15 cellular contexts compared by ENCODE assay signal in genomic region chr5:92838253-92838652, GRCh38.
DNase-seq lines count a peak whose midpoint lies in the region; FAIRE-seq and TF ChIP-seq lines count a peak whose summit lies in the region.
"Had no signal": no experiment of that assay in that cellular context is flagged by ENCODE, and none has a peak within 500 bp of the region (broad histone marks: within the 10 kb centered on the region; RNA-seq: fewer than 3 reads in every experiment).

No MANE protein-coding gene starts in this region.

- H3K79me2 ChIP-seq in H9 (ENCODE audit: insufficient read depth, low read length) (no peaks in the 10 kb centered on the region), OCI-LY1 (ENCODE audit: insufficient read depth, low read length) (no peaks in the 10 kb centered on the region)

- H4K20me1 ChIP-seq in H9 (ENCODE audit: control insufficient read depth, insufficient read depth, insufficient read length) (no peaks in the 10 kb centered on the region), OCI-LY1 (ENCODE audit: insufficient read depth, low read length) (no peaks in the 10 kb centered on the region)

- H3F3A ChIP-seq in OCI-LY1 (ENCODE audit: insufficient read depth, low read length): no peaks in the 10 kb centered on the region

- H4K5ac ChIP-seq in H9 (ENCODE audit: insufficient read length, low read depth, low read length): no peak overlapping the region

- no peaks in the 10 kb centered on the region for H3K9me3 Mint-ChIP-seq in Calu3 (ENCODE audit: low read depth, unreplicated experiment)
- peaks cover 3 to 10% of the 10 kb centered on the region in 2 experiments; a peak in 3 of 5 replicates for H3K9me3 Mint-ChIP-seq in H9
- H3K9me3 Mint-ChIP-seq in glutamatergic neuron (ENCODE audit: unreplicated experiment): no peaks in the 10 kb centered on the region
- H3K9me3 Mint-ChIP-seq: activated naive CD4-positive, alpha-beta T cell treated with anti-CD3 and anti-CD28 coated beads, Interleukin-2, amount 50 U/mL, for 24 hours had no signal

- intact Hi-C loops in Calu3 (cut with micrococcal nuclease; ENCODE audit: unreplicated experiment) (loop anchor here (1.0 kb wide), 2 partner anchors 160 to 529 kb away; no protein-coding TSS in a partner anchor), kidney (cut with DNase I) (no loop called here)

- no peaks in the 10 kb centered on the region for H3K23me2 ChIP-seq in H9 (ENCODE audit: insufficient read length, low read depth, low read length, poor library complexity, severe bottlenecking)

- H2BK15ac ChIP-seq in H9 (ENCODE audit: low read depth, low read length): no peak overlapping the region

- H4K91ac ChIP-seq in H9 (ENCODE audit: insufficient read length, low read depth, low read length): no peak overlapping the region

- H3K4me1 Mint-ChIP-seq in Calu3 (ENCODE audit: low read depth, unreplicated experiment) (peaks cover 2% of the 10 kb centered on the region), H9 (peaks cover 0 to 2% of the 10 kb centered on the region in 2 experiments; a peak in 1 of 4 replicates), glutamatergic neuron (ENCODE audit: low read depth, unreplicated experiment) (peaks cover 2% of the 10 kb centered on the region)
- H3K4me1 Mint-ChIP-seq: activated CD4-positive, alpha-beta memory T cell treated with anti-CD3 and anti-CD28 coated beads, Interleukin-2, amount 10 ng/mL, durations not matched to agents 7 days and 5 days; activated naive CD4-positive, alpha-beta T cell treated with anti-CD3 and anti-CD28 coated beads, Interleukin-2, amount 50 U/mL, for 24 hours; CD4-positive, CD25-positive, alpha-beta regulatory T cell had no signal

- H3K4ac ChIP-seq in H9 (ENCODE audit: low read depth, low read length): no peak overlapping the region

- no peak overlapping the region for H3K23ac ChIP-seq in H9 (ENCODE audit: insufficient read length, low read depth, low read length)

- BruUV-seq in Calu3 (replicated peaks; lab: Mats Ljungman, UMichigan): no TSS peak

- H2AFZ ChIP-seq in H9 (ENCODE audit: low read length) (no peak overlapping the region), OCI-LY1 (ENCODE audit: low read length) (no peak overlapping the region)

- no peaks in the 10 kb centered on the region for H3K79me1 ChIP-seq in H9 (ENCODE audit: insufficient read depth, low read depth, low read length, poor library complexity, severe bottlenecking)

- H3K27me3 ChIP-seq in H9 (ENCODE audit: insufficient read depth, low read length) (no peaks in the 10 kb centered on the region), OCI-LY1 (ENCODE audit: insufficient read depth, low read length) (no peaks in the 10 kb centered on the region)
- H3K27me3 ChIP-seq: tibial nerve had no signal

- H3K4me2 ChIP-seq in H9 (ENCODE audit: insufficient read depth, insufficient read length, low read length) (no peak overlapping the region), OCI-LY1 (ENCODE audit: low read length) (no peak overlapping the region)

- no peaks in the 10 kb centered on the region for H3K36me3 ChIP-seq in OCI-LY1 (ENCODE audit: insufficient read depth, low read length)
- H3K36me3 ChIP-seq in kidney (ENCODE audit: control insufficient read depth in 1 of 2, insufficient read depth in 2 of 2, low read length in 2 of 2): no peaks in the 10 kb centered on the region
- H3K36me3 ChIP-seq: tibial nerve had no signal

- no peak overlapping the region for H3K14ac ChIP-seq in H9 (ENCODE audit: insufficient read depth, low read length)

- no peaks in the 10 kb centered on the region for H3K4me1 ChIP-seq in H9 (ENCODE audit: insufficient read depth, low read length)
- no peaks in the 10 kb centered on the region for H3K4me1 ChIP-seq in OCI-LY1 (ENCODE audit: insufficient read depth, low read length, severe bottlenecking)
- no peaks in the 10 kb centered on the region for H3K4me1 ChIP-seq in kidney (ENCODE audit: control insufficient read depth in 1 of 2, insufficient read depth in 1 of 2, low read depth in 1 of 2, low read length in 2 of 2)
- H3K4me1 ChIP-seq: tibial nerve had no signal

- no peak overlapping the region for H3K4me3 Mint-ChIP-seq in Calu3 (ENCODE audit: low read depth, unreplicated experiment)
- no peak overlapping the region for H3K4me3 Mint-ChIP-seq in H9
- H3K4me3 Mint-ChIP-seq in glutamatergic neuron (ENCODE audit: unreplicated experiment): no peak overlapping the region
- H3K4me3 Mint-ChIP-seq: activated CD4-positive, alpha-beta memory T cell treated with anti-CD3 and anti-CD28 coated beads, Interleukin-2, amount 10 ng/mL, durations not matched to agents 7 days and 5 days; activated naive CD4-positive, alpha-beta T cell treated with anti-CD3 and anti-CD28 coated beads, Interleukin-2, amount 50 U/mL, for 24 hours; CD4-positive, CD25-positive, alpha-beta regulatory T cell had no signal

- DNase-seq in Calu3 (peak; percentile 28), H9 (peak; percentile 30), foreskin fibroblast (no peak), NK-92 (lab: John Stamatoyannopoulos, UW; ENCODE audit: unreplicated experiment) (no peak), glutamatergic neuron (no peak), kidney (no peak), GM19240 (ENCODE audit: insufficient read length, low spot score) (no peak)
- DNase-seq: activated CD4-positive, alpha-beta memory T cell treated with anti-CD3 and anti-CD28 coated beads, Interleukin-2, amount 10 ng/mL, durations not matched to agents 7 days and 5 days; CD4-positive, CD25-positive, alpha-beta regulatory T cell; effector CD8-positive, alpha-beta T cell; hypothalamus; NCI-H2227 treated with DMSO at 0.1 percent for 48 hours had no signal

- CTCF ChIA-PET in Calu3 (lab: Charles Lee): interaction anchor here (0.6 to 1.1 kb wide), 3 partner anchors 150 to 318 kb away, joined by 3 to 4 read pairs (median 3); no protein-coding TSS in a partner anchor

- H3K27me3 Mint-ChIP-seq in Calu3 (ENCODE audit: unreplicated experiment) (no peaks in the 10 kb centered on the region), H9 (ENCODE audit: low read depth) (no peaks in the 10 kb centered on the region), glutamatergic neuron (ENCODE audit: unreplicated experiment) (peaks cover 1% of the 10 kb centered on the region)
- H3K27me3 Mint-ChIP-seq: activated CD4-positive, alpha-beta memory T cell treated with anti-CD3 and anti-CD28 coated beads, Interleukin-2, amount 10 ng/mL, durations not matched to agents 7 days and 5 days; activated naive CD4-positive, alpha-beta T cell treated with anti-CD3 and anti-CD28 coated beads, Interleukin-2, amount 50 U/mL, for 24 hours; CD4-positive, CD25-positive, alpha-beta regulatory T cell had no signal

- no peak overlapping the region for H4K8ac ChIP-seq in H9 (replicated peaks; ENCODE audit: insufficient read length, low read depth, low read length)

- no peak overlapping the region for H2AK5ac ChIP-seq in H9 (ENCODE audit: insufficient read length, low read length)

- no peak for TF ChIP-seq CTCF in Calu3 (IDR thresholded peaks at IDR 0.05; ENCODE audit: unreplicated experiment)
- peak; percentile 59 for TF ChIP-seq CTCF in H9 (conservative IDR thresholded peaks at IDR 0.05)
- peak; percentile 21; the same call in 1 of the 2 replicates for TF ChIP-seq CTCF in OCI-LY1 (IDR thresholded peaks at IDR 0.05; ENCODE audit: low read length)
- TF ChIP-seq CTCF in foreskin fibroblast (IDR thresholded peaks at IDR 0.05; ENCODE audit: low read depth, low read length): peak; percentile 8
- TF ChIP-seq CTCF in glutamatergic neuron (IDR thresholded peaks at IDR 0.05; ENCODE audit: partially characterized antibody, unreplicated experiment): no peak
- no peak for TF ChIP-seq CTCF in kidney (IDR thresholded peaks at IDR 0.05; ENCODE audit: borderline replicate concordance, extremely low read depth, insufficient read depth)

- no CpG with 5 or more reads among the region's 1 CpG for WGBS in H9 (ENCODE audit: extremely low coverage, insufficient read length, low lambda C conversion rate)

- no peaks in the 10 kb centered on the region for H3K9me3 ChIP-seq in H9 (ENCODE audit: control insufficient read depth, low read depth, low read length)
- H3K9me3 ChIP-seq in OCI-LY1 (ENCODE audit: low read length): no peaks in the 10 kb centered on the region
- no peaks in the 10 kb centered on the region for H3K9me3 ChIP-seq in kidney (ENCODE audit: control insufficient read depth in 1 of 2, low read length in 2 of 2)
- H3K9me3 ChIP-seq: tibial nerve had no signal

- H3K18ac ChIP-seq in H9 (ENCODE audit: insufficient read length, low read depth, low read length): no peak overlapping the region

- no peak overlapping the region for H2BK5ac ChIP-seq in H9 (ENCODE audit: insufficient read length, low read length)

- H2BK20ac ChIP-seq in H9 (ENCODE audit: low read depth, low read length, poor library complexity, severe bottlenecking): no peak overlapping the region

- no peaks in the 10 kb centered on the region for H3K9me2 ChIP-seq in OCI-LY1 (ENCODE audit: low read depth, low read length)

- no peak overlapping the region for H2BK120ac ChIP-seq in H9 (ENCODE audit: low read depth, low read length, poor library complexity, severe bottlenecking)

- no peaks in the 10 kb centered on the region for H3K36me3 Mint-ChIP-seq in Calu3 (ENCODE audit: insufficient read depth, unreplicated experiment)
- peaks cover 0 to 8% (median 0%) of the 10 kb centered on the region in 3 experiments; a peak in 3 of 7 replicates for H3K36me3 Mint-ChIP-seq in H9 (ENCODE audit: insufficient read depth in 1 of 3, low read depth in 3 of 3)
- no peaks in the 10 kb centered on the region for H3K36me3 Mint-ChIP-seq in glutamatergic neuron (ENCODE audit: unreplicated experiment)
- H3K36me3 Mint-ChIP-seq: activated naive CD4-positive, alpha-beta T cell treated with anti-CD3 and anti-CD28 coated beads, Interleukin-2, amount 50 U/mL, for 24 hours; CD4-positive, CD25-positive, alpha-beta regulatory T cell had no signal

- H3K27ac Mint-ChIP-seq in Calu3 (ENCODE audit: unreplicated experiment): no peak overlapping the region
- no peak overlapping the region for H3K27ac Mint-ChIP-seq in H9
- H3K27ac Mint-ChIP-seq in glutamatergic neuron (ENCODE audit: unreplicated experiment): no peak overlapping the region
- H3K27ac Mint-ChIP-seq: activated CD4-positive, alpha-beta memory T cell treated with anti-CD3 and anti-CD28 coated beads, Interleukin-2, amount 10 ng/mL, durations not matched to agents 7 days and 5 days; activated naive CD4-positive, alpha-beta T cell treated with anti-CD3 and anti-CD28 coated beads, Interleukin-2, amount 50 U/mL, for 24 hours; CD4-positive, CD25-positive, alpha-beta regulatory T cell had no signal

- no peak overlapping the region for H3K56ac ChIP-seq in H9 (ENCODE audit: insufficient read length, low read depth, low read length)

- no peak overlapping the region for H2BK12ac ChIP-seq in H9 (ENCODE audit: insufficient read length, low read depth, low read length)

- FAIRE-seq in kidney (lab: Jason Lieb, UNC): no peak

- H3K9ac ChIP-seq in H9 (ENCODE audit: extremely low read depth, insufficient read length, low read length) (no peak overlapping the region), OCI-LY1 (ENCODE audit: low read length) (no peak overlapping the region), kidney (ENCODE audit: low read length in 2 of 2) (no peak overlapping the region)

- H3K4me3 ChIP-seq in OCI-LY1 (ENCODE audit: low read depth, low read length, poor library complexity, severe bottlenecking): no peak overlapping the region
- H3K4me3 ChIP-seq in foreskin fibroblast (ENCODE audit: low read depth in 1 of 2, low read length in 2 of 2): no peak overlapping the region
- H3K4me3 ChIP-seq in kidney (ENCODE audit: low read length in 2 of 2): no peak overlapping the region
- H3K4me3 ChIP-seq: tibial nerve had no signal

- H3T11ph ChIP-seq in H9 (ENCODE audit: low read length): no peak overlapping the region

- H3K27ac ChIP-seq in H9 (ENCODE audit: insufficient read length, low read depth, low read length): no peak overlapping the region
- H3K27ac ChIP-seq in OCI-LY1 (ENCODE audit: low read depth, low read length, poor library complexity, severe bottlenecking): no peak overlapping the region
- H3K27ac ChIP-seq in kidney (ENCODE audit: low read depth in 2 of 2, low read length in 2 of 2): no peak overlapping the region
- H3K27ac ChIP-seq: tibial nerve had no signal

Comparison
In these comparisons a context has a peak if more than half of its experiments do, and no peak if none do; other contexts are left out.
1. DNase-seq: peak in Calu3 (single experiment) and H9 (single experiment); none in foreskin fibroblast (0 of 2), NK-92 (single experiment), glutamatergic neuron (single experiment), kidney (single experiment) and GM19240 (single experiment).
2. CTCF ChIP-seq: peak in H9 (single experiment), OCI-LY1 (single experiment) and foreskin fibroblast (single experiment); none in Calu3 (single experiment), glutamatergic neuron (single experiment) and kidney (single experiment).